13 cellular contexts compared by ENCODE assay signal in genomic region chr17:77865109-77865611, GRCh38.
DNase-seq lines count a peak whose midpoint lies in the region; ATAC-seq, FAIRE-seq and TF ChIP-seq lines count a peak whose summit lies in the region.
"Had no signal": no experiment of that assay in that cellular context is flagged by ENCODE, and none has a peak within 500 bp of the region (broad histone marks: within the 10 kb centered on the region; RNA-seq: fewer than 3 reads in every experiment).

No MANE protein-coding gene starts in this region.

- no peak for TF ChIP-seq RAD21 in HepG2 (CRISPR knock-in tag; IDR thresholded peaks at IDR 0.05)

- no peak for FAIRE-seq in HepG2 (lab: Jason Lieb, UNC)
- FAIRE-seq: H54 had no signal

- POLR2A ChIA-PET in HepG2 (lab: Yijun Ruan, JAX), result no interaction called here

- in situ Hi-C loops in HepG2 (cut with HindIII; ENCODE audit: extremely low pct_ligation_motif_present, low pct_unique_long_range_greater_than_20kb), result no loop called here

- intact Hi-C loops in ascending aorta (cut with DNase I) (no loop called here), HepG2 (cut with micrococcal nuclease; ENCODE audit: unreplicated experiment) (no loop called here)

- H3K9me3 ChIP-seq in ascending aorta (no peaks in the 10 kb centered on the region), HepG2 (ENCODE audit: low read length) (no peaks in the 10 kb centered on the region), suprapubic skin (no peaks in the 10 kb centered on the region)

- H3K27me3 ChIP-seq in ascending aorta, result no peaks in the 10 kb centered on the region
- peaks cover 18 to 87% of the 10 kb centered on the region in 2 experiments for H3K27me3 ChIP-seq in HepG2 (ENCODE audit: control insufficient read depth in 1 of 2, insufficient read depth in 2 of 2, low read length in 2 of 2)
- peaks cover 3% of the 10 kb centered on the region for H3K27me3 ChIP-seq in suprapubic skin

- no peaks in the 10 kb centered on the region for H4K20me1 ChIP-seq in HepG2 (ENCODE audit: insufficient read depth, low read length)

- no peak for ATAC-seq in HepG2
- ATAC-seq in GM19035 (IDR thresholded peaks at IDR 0.05; ENCODE audit: unreplicated experiment), result no peak
- ATAC-seq in GM18505 (IDR thresholded peaks at IDR 0.05; ENCODE audit: unreplicated experiment), result no peak
- ATAC-seq: activated T-helper 17 cell treated with anti-CD3 and anti-CD28 coated beads, Interleukin-2, amount 50 U/mL, for 72 hours had no signal

- 62% methylated on average over 19 of the region's 22 CpGs for WGBS in HepG2 (ENCODE audit: low lambda C conversion rate)
- WGBS in suprapubic skin, result 51% methylated on average over 4 of the region's 22 CpGs

- BruUV-seq in HepG2 (replicated peaks; lab: Mats Ljungman, UMichigan), result no TSS peak

- no peak overlapping the region for H2AFZ ChIP-seq in HepG2 (ENCODE audit: low read length)

- no peak for TF ChIP-seq POLR2A in NB4 (IDR thresholded peaks at IDR 0.05; ENCODE audit: extremely low read depth, insufficient read length)
- TF ChIP-seq POLR2A in HepG2 (IDR thresholded peaks at IDR 0.05; ENCODE audit: insufficient read depth in 1 of 2, low read depth in 2 of 2, low read length in 2 of 2), result no peak
- no peak for TF ChIP-seq POLR2A in suprapubic skin (IDR thresholded peaks at IDR 0.05)
- no peak for TF ChIP-seq POLR2A in GM18505 (IDR thresholded peaks at IDR 0.05; ENCODE audit: borderline replicate concordance, extremely low read depth, insufficient read depth, insufficient read length)

- CTCF ChIA-PET in HepG2 (lab: Yijun Ruan, JAX; ENCODE audit: low intra/inter-chr PET ratio, low total read pairs), result no interaction called here

- H3K27ac ChIP-seq in ascending aorta (peak overlapping the region; percentile 60 to 71), HepG2 (ENCODE audit: extremely low read length, insufficient read depth, low read length) (no peak overlapping the region), suprapubic skin (peak overlapping the region; percentile 31)

- H3K9ac ChIP-seq in HepG2 (ENCODE audit: insufficient read depth, low read depth, low read length), result no peak overlapping the region

- H3K4me1 ChIP-seq in ascending aorta (peaks cover 3 to 5% of the 10 kb centered on the region in 2 donors), HepG2 (ENCODE audit: insufficient read depth, low read length) (0 out of 2 replicates have a peak, but pooled peaks cover 11% of the 10 kb centered on the region), suprapubic skin (peaks cover 24% of the 10 kb centered on the region)

- no peak overlapping the region for H3K4me2 ChIP-seq in HepG2 (ENCODE audit: low read depth, low read length)

- TF ChIP-seq CTCF in NB4 (IDR thresholded peaks at IDR 0.05; ENCODE audit: low read depth, low read length) (no peak), ascending aorta (IDR thresholded peaks at IDR 0.05) (no peak), HepG2 (CRISPR knock-in tag; IDR thresholded peaks at IDR 0.05) (no peak), suprapubic skin (IDR thresholded peaks at IDR 0.05) (no peak)

- no peak for TF ChIP-seq EP300 in HepG2 (IDR thresholded peaks at IDR 0.05; ENCODE audit: low read depth in 2 of 2, low read length in 2 of 2)
- TF ChIP-seq EP300 in HepG2 (CRISPR knock-in tag; IDR thresholded peaks at IDR 0.05; ENCODE audit: borderline replicate concordance), result no peak
- TF ChIP-seq EP300 in suprapubic skin (IDR thresholded peaks at IDR 0.05), result no peak

- DNase-seq in NB4 (ENCODE audit: low read depth) (peak; percentile 35), ascending aorta (ENCODE audit: low spot score in 2 of 2) (no peak), HepG2 (ENCODE audit: low spot score) (no peak), suprapubic skin (ENCODE audit: low spot score in 2 of 2) (no peak), NCI-H510A treated with DMSO at 0.1 percent for 48 hours (lab: John Stamatoyannopoulos, UW) (no peak)
- DNase-seq: activated CD4-positive, alpha-beta T cell treated with anti-CD3 and anti-CD28 coated beads for 4 hours; Calu3; midbrain; NCI-H1417 treated with DMSO at 0.1 percent for 48 hours had no signal

- H3K4me3 ChIP-seq in NB4 (ENCODE audit: low read depth, low read length) (no peak overlapping the region), ascending aorta (peak overlapping the region in 1 of 2 donors; percentile 34), HepG2 (replicated peaks in 1 of 3; ENCODE audit: insufficient read depth in 1 of 3, low read depth in 2 of 3, low read length in 3 of 3) (no peak overlapping the region), suprapubic skin (no peak overlapping the region)

- no peaks in the 10 kb centered on the region for H3K79me2 ChIP-seq in HepG2 (ENCODE audit: insufficient read depth, low read length)

- H3K36me3 ChIP-seq in ascending aorta (no peaks in the 10 kb centered on the region), HepG2 (replicated peaks in 1 of 2; ENCODE audit: control insufficient read depth in 1 of 2, insufficient read depth in 2 of 2, low read length in 2 of 2) (no peaks in the 10 kb centered on the region), suprapubic skin (no peaks in the 10 kb centered on the region)

TF ChIP-seq in HepG2, 621 proteins besides CTCF, POLR2A, EP300 and RAD21:
- no peak for TF ChIP-seq HOXA7 (CRISPR knock-in tag; IDR thresholded peaks at IDR 0.05)
- TF ChIP-seq TOPORS (CRISPR knock-in tag; IDR thresholded peaks at IDR 0.05), result no peak
- peak; percentile 34 for TF ChIP-seq HNRNPLL (IDR thresholded peaks at IDR 0.05; ENCODE audit: low read depth, low read length, poor library complexity, severe bottlenecking)
- TF ChIP-seq ZNF703 (CRISPR knock-in tag; IDR thresholded peaks at IDR 0.05; ENCODE audit: borderline replicate concordance), result no peak
- no peak for TF ChIP-seq ZNF660 (CRISPR knock-in tag; IDR thresholded peaks at IDR 0.05; ENCODE audit: borderline replicate concordance, low read depth)
